Comparison of ENCODE assay signal across 1 cellular context in the genomic region with DNA sequence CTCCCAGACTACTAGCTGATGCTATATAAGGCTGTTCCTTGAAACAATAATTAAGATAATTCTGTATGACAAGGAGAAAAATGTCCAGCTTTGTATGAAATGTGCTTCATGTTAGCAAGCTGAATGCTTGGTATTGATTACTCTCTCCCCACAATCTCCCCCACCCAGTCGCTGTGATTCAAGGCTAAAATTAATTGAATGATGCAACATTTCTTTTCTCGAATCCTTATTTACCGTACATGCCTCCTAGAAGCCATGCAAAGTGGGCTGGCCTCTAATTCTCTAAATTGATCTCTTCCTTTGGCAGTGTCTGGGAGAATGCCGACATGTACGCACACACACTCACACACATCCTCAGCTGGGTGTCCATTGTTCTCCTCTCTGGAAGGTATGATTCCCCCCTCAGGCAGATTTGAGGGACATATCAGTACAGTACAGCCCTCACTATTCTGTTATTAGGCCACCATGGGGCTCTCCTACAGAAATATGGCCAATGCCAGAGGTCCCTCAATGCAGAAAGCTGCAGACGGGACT.
TF ChIP-seq lines count a peak whose summit lies in the region.

No MANE protein-coding gene starts in this region.

TF ChIP-seq in GM23338, 12 proteins besides CTCF, POLR2A, EP300 and RAD21 (continued from another document):
- TF ChIP-seq, protein P1, sequence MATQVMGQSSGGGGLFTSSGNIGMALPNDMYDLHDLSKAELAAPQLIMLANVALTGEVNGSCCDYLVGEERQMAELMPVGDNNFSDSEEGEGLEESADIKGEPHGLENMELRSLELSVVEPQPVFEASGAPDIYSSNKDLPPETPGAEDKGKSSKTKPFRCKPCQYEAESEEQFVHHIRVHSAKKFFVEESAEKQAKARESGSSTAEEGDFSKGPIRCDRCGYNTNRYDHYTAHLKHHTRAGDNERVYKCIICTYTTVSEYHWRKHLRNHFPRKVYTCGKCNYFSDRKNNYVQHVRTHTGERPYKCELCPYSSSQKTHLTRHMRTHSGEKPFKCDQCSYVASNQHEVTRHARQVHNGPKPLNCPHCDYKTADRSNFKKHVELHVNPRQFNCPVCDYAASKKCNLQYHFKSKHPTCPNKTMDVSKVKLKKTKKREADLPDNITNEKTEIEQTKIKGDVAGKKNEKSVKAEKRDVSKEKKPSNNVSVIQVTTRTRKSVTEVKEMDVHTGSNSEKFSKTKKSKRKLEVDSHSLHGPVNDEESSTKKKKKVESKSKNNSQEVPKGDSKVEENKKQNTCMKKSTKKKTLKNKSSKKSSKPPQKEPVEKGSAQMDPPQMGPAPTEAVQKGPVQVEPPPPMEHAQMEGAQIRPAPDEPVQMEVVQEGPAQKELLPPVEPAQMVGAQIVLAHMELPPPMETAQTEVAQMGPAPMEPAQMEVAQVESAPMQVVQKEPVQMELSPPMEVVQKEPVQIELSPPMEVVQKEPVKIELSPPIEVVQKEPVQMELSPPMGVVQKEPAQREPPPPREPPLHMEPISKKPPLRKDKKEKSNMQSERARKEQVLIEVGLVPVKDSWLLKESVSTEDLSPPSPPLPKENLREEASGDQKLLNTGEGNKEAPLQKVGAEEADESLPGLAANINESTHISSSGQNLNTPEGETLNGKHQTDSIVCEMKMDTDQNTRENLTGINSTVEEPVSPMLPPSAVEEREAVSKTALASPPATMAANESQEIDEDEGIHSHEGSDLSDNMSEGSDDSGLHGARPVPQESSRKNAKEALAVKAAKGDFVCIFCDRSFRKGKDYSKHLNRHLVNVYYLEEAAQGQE (IDR thresholded peaks at IDR 0.05; ENCODE audit: unreplicated experiment) = no peak
- no peak for TF ChIP-seq EZH2phosphoT487 (IDR thresholded peaks at IDR 0.05; ENCODE audit: unreplicated experiment)
